Comparison of ENCODE assay signal across 10 cellular contexts in genomic region chr11:58787903-58788302, GRCh38. TPM values are rescaled to one million over a fixed set of nuclear protein-coding genes. Genes with fewer than 3 reads are reported as not detected.
DNase-seq lines count a peak whose midpoint lies in the region; ATAC-seq and TF ChIP-seq lines count a peak whose summit lies in the region.
"Had no signal": no experiment of that assay in that cellular context is flagged by ENCODE, and none has a peak within 500 bp of the region (broad histone marks: within the 10 kb centered on the region; RNA-seq: fewer than 3 reads in every experiment).

No MANE protein-coding gene starts in this region.

- TF ChIP-seq POLR2A in vagina (IDR thresholded peaks at IDR 0.05) = no peak

- H3K27ac ChIP-seq in KMS-11 (no peak overlapping the region), vagina (no peak overlapping the region)
- H3K27ac ChIP-seq: BLaER1 had no signal

- ATAC-seq in GM21825 (IDR thresholded peaks at IDR 0.05; ENCODE audit: unreplicated experiment) (peak; percentile 19), esophagus mucosa (peak; percentile 64), GM18873 (IDR thresholded peaks at IDR 0.05; ENCODE audit: low FRiP score, unreplicated experiment) (no peak)

- H3K79me2 ChIP-seq in KMS-11 (ENCODE audit: insufficient read depth, low read depth) = no peaks in the 10 kb centered on the region

- no peaks in the 10 kb centered on the region for H4K20me1 ChIP-seq in KMS-11 (ENCODE audit: insufficient read depth)
- H4K20me1 ChIP-seq: BLaER1 had no signal

- no peaks in the 10 kb centered on the region for H3K36me3 ChIP-seq in KMS-11 (ENCODE audit: insufficient read depth)
- no peaks in the 10 kb centered on the region for H3K36me3 ChIP-seq in vagina
- H3K36me3 ChIP-seq: BLaER1 had no signal

- H3K4me1 ChIP-seq in KMS-11 (ENCODE audit: low read depth, poor library complexity, severe bottlenecking) = peaks cover 10% of the 10 kb centered on the region
- no peaks in the 10 kb centered on the region for H3K4me1 ChIP-seq in vagina
- H3K4me1 ChIP-seq: BLaER1 had no signal

- no peak overlapping the region for H3K9ac ChIP-seq in KMS-11
- H3K9ac ChIP-seq: BLaER1 had no signal

- DNase-seq in EH (ENCODE audit: low read depth) (peak; percentile 11), vagina (ENCODE audit: extremely low spot score in 2 of 2) (no peak), KBM-7 (no peak), GM10248 (ENCODE audit: extremely low spot score) (no peak)

- TF ChIP-seq CTCF in KMS-11 (conservative IDR thresholded peaks at IDR 0.05; ENCODE audit: low read depth, low read length) = no peak
- TF ChIP-seq CTCF in vagina (IDR thresholded peaks at IDR 0.05) = no peak
- TF ChIP-seq CTCF in GM10248 (IDR thresholded peaks at IDR 0.05; ENCODE audit: control extremely low read depth, extremely low read depth, low read depth, missing control alignments) = no peak

- peak overlapping the region; percentile 48 for H2AFZ ChIP-seq in KMS-11 (ENCODE audit: low read depth)

- no peaks in the 10 kb centered on the region for H3K27me3 ChIP-seq in KMS-11 (ENCODE audit: insufficient read depth, low read depth)
- no peaks in the 10 kb centered on the region for H3K27me3 ChIP-seq in vagina
- H3K27me3 ChIP-seq: BLaER1 had no signal

- in situ Hi-C loops in KBM-7 (cut with MboI; ENCODE audit: low pct_unique_long_range_greater_than_20kb, low sequenced_read_pairs) = no loop called here

- intact Hi-C loops in vagina (cut with DNase I) = no loop called here

- POLR2A ChIA-PET in GM10248 (lab: Yijun Ruan, JAX) = no interaction called here

- CTCF ChIA-PET in GM10248 (lab: Yijun Ruan, JAX) = interaction anchor here (0.7 to 2.5 kb wide), 34 partner anchors 8 to 966 kb away, joined by 3 to 28 read pairs (median 4); partner anchors contain the start of gene GLYATL2

- H3K4me3 ChIP-seq in KMS-11 (IDR thresholded peaks at IDR 0.05; ENCODE audit: insufficient read depth, low read depth, low read length) (no peak overlapping the region), vagina (no peak overlapping the region)
- H3K4me3 ChIP-seq: BLaER1 had no signal

- H3K4me2 ChIP-seq in KMS-11 = no peak overlapping the region
- H3K4me2 ChIP-seq: BLaER1 had no signal

- no peaks in the 10 kb centered on the region for H3K9me3 ChIP-seq in vagina

RNA-seq across cellular contexts. Expression of gene GLYAT, which starts 56.2 kb away (rescaled TPM):
- not detected for total RNA-seq in esophagus mucosa
- not detected for total RNA-seq in vagina
- total RNA-seq: activated CD4-positive, alpha-beta T cell treated with anti-CD3 and anti-CD28 coated beads, Interleukin-2, amount 10 ng/mL, durations not matched to agents 7 days and 5 days had no signal

RNA-seq across cellular contexts. Expression of gene GLYATL2, which starts 56.6 kb away (rescaled TPM):
- total RNA-seq in esophagus mucosa (1.6 TPM), vagina (not detected)
- total RNA-seq: activated CD4-positive, alpha-beta T cell treated with anti-CD3 and anti-CD28 coated beads, Interleukin-2, amount 10 ng/mL, durations not matched to agents 7 days and 5 days had no signal
